Comparison of ENCODE assay signal across 2 cellular contexts in the genomic region with DNA sequence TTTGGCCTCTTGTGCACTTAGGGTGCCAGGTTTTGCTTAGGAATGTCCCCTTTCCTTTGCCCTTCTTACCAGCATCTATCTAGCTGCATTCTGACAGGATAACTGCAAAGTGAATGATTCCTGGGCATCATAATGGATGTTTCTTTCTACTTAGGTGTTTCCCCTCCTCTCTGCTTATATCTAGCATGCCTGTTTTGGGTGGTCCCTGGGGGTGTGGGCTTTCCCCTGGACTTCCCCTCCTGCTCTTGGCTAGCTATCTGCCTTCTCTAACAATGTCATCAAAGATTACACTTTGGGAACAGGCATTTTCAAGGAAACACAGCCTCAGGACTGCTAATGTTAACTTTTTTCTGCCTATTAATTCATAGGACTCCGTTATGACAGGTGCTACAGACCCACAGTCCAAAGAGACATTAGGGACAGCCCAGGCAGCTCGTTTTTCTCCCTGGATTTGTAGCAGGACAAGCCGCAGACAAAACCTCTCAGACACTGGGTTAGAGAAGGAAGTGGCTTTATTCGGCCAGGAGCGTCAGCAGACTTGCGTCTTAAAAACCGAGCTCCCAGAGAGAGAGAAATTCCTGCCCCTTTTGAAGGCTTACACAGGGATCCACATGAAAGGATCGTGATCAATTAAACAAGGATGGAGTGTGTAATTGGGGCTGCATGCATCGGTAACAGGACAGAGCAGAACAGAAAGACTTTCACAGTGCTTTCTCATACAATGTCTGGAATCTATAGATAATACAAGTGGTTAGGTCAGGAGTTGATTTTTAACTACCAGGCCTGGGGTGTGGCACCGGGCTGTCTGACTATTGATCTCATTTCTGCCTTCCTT.
TF ChIP-seq lines count a peak whose summit lies in the region.

No MANE protein-coding gene starts in this region.

TF ChIP-seq in GM12878, 131 proteins besides CTCF, POLR2A, EP300 and RAD21:
- TF ChIP-seq ZNF207 (IDR thresholded peaks at IDR 0.05; ENCODE audit: borderline replicate concordance) (no peak), PAX5 (IDR thresholded peaks at IDR 0.05; ENCODE audit: borderline replicate concordance, low read depth, low read length) (no peak), REST (IDR thresholded peaks at IDR 0.05; ENCODE audit: low read depth, low read length) (no peak), MEF2B (IDR thresholded peaks at IDR 0.05; ENCODE audit: partially characterized antibody, poor library complexity, severe bottlenecking) (no peak), RB1 (IDR thresholded peaks at IDR 0.05; ENCODE audit: borderline replicate concordance) (no peak), NFXL1 (IDR thresholded peaks at IDR 0.05; ENCODE audit: borderline replicate concordance) (no peak), EED (IDR thresholded peaks at IDR 0.05; ENCODE audit: low read depth) (no peak), MXI1 (IDR thresholded peaks at IDR 0.05; ENCODE audit: low read depth, low read length) (no peak)
- TF ChIP-seq, protein P1, sequence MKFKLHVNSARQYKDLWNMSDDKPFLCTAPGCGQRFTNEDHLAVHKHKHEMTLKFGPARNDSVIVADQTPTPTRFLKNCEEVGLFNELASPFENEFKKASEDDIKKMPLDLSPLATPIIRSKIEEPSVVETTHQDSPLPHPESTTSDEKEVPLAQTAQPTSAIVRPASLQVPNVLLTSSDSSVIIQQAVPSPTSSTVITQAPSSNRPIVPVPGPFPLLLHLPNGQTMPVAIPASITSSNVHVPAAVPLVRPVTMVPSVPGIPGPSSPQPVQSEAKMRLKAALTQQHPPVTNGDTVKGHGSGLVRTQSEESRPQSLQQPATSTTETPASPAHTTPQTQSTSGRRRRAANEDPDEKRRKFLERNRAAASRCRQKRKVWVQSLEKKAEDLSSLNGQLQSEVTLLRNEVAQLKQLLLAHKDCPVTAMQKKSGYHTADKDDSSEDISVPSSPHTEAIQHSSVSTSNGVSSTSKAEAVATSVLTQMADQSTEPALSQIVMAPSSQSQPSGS (IDR thresholded peaks at IDR 0.05; ENCODE audit: low read length) = no peak

TF ChIP-seq in liver, 16 proteins besides CTCF, POLR2A, EP300 and RAD21:
- no peak for TF ChIP-seq SP1 (IDR thresholded peaks at IDR 0.05)
